Comparison of ENCODE assay signal across 12 cellular contexts in the genomic region with DNA sequence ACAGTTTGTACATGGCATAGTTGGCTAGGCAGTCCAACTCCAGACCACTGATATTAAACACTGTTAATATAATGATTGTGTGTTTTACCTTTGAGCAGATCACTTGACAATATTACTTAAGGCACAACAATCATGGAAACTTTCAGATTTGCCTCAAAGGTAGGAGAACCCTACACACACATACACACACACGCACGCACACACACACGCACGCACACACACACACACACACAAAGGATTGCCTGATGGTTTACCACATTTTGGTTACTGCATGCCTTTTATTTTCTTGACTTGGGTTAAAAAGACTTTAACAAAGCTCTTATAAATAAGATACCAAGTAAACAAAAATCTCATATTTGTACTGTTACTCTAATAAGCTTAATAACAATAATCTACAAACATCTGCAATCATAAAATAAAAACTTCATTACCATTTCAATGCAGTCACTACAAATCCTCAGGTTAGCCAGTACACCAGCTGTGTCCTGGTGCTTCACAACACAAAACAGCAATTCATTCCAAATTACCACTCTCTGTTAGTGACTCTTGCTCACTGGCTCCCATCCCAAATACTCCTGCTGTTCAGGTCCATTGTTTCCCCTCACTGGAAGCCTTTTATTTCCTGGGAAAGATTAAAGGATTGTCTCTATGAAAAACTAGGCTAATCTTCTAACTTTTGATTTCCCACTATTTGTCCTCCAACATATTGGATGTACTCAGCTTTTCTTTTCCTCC.
DNase-seq lines count a peak whose midpoint lies in the region; ATAC-seq lines count a peak whose summit lies in the region.
"Had no signal": no experiment of that assay in that cellular context is flagged by ENCODE, and none has a peak within 500 bp of the region (broad histone marks: within the 10 kb centered on the region; RNA-seq: fewer than 3 reads in every experiment).

No MANE protein-coding gene starts in this region.

- CTCF ChIA-PET in CD8-positive, alpha-beta memory T cell (lab: Charles Lee), result interaction anchor here (1.1 to 1.4 kb wide), 4 partner anchors 20 to 341 kb away, joined by 3 to 4 read pairs (median 3); no protein-coding TSS in a partner anchor

- H3K27me3 Mint-ChIP-seq in CD4-positive, CD25-positive, alpha-beta regulatory T cell, result no peaks in the 10 kb centered on the region
- no peaks in the 10 kb centered on the region for H3K27me3 Mint-ChIP-seq in CD8-positive, alpha-beta memory T cell

- H3K36me3 Mint-ChIP-seq in CD4-positive, CD25-positive, alpha-beta regulatory T cell, result no peaks in the 10 kb centered on the region
- peaks cover 0 to 4% (median 0%) of the 10 kb centered on the region in 3 donors for H3K36me3 Mint-ChIP-seq in CD8-positive, alpha-beta memory T cell

- H3K36me3 ChIP-seq in CD4-positive, CD25-positive, alpha-beta regulatory T cell (ENCODE audit: control insufficient read depth, insufficient read depth, low read length), result no peaks in the 10 kb centered on the region
- no peaks in the 10 kb centered on the region for H3K36me3 ChIP-seq in SJCRH30
- H3K36me3 ChIP-seq in iPS-20b (ENCODE audit: insufficient read depth, low read depth, low read length), result no peaks in the 10 kb centered on the region
- H3K36me3 ChIP-seq in CD8-positive, alpha-beta memory T cell (ENCODE audit: insufficient read depth, low read length), result no peaks in the 10 kb centered on the region
- H3K36me3 ChIP-seq: breast epithelium, heart right ventricle had no signal

- H3K27ac Mint-ChIP-seq in CD4-positive, CD25-positive, alpha-beta regulatory T cell, result peak overlapping the region; percentile 31 to 94 (median 32)
- H3K27ac Mint-ChIP-seq in CD8-positive, alpha-beta memory T cell, result peak overlapping the region in 4 of 8 donors; percentile 56 to 90 (median 74)

- no peaks in the 10 kb centered on the region for H3K27me3 ChIP-seq in CD4-positive, CD25-positive, alpha-beta regulatory T cell (ENCODE audit: control insufficient read depth, insufficient read depth, low read length)
- H3K27me3 ChIP-seq in SJCRH30 (no peaks in the 10 kb centered on the region), iPS-20b (ENCODE audit: insufficient read depth, low read length) (no peaks in the 10 kb centered on the region)
- H3K27me3 ChIP-seq in CD8-positive, alpha-beta memory T cell (ENCODE audit: insufficient read depth, low read length, poor library complexity, severe bottlenecking), result no peaks in the 10 kb centered on the region
- H3K27me3 ChIP-seq: breast epithelium, heart right ventricle had no signal

- H3K9me3 ChIP-seq in CD4-positive, CD25-positive, alpha-beta regulatory T cell (ENCODE audit: control insufficient read depth in 2 of 2, low read length in 2 of 2), result no peaks in the 10 kb centered on the region
- H3K9me3 ChIP-seq in SJCRH30 (replicated peaks), result no peaks in the 10 kb centered on the region
- no peaks in the 10 kb centered on the region for H3K9me3 ChIP-seq in iPS-20b (ENCODE audit: insufficient read depth, low read depth, low read length)
- no peaks in the 10 kb centered on the region for H3K9me3 ChIP-seq in CD8-positive, alpha-beta memory T cell (ENCODE audit: low read length)
- H3K9me3 ChIP-seq: breast epithelium, heart right ventricle had no signal

- no peak overlapping the region for H3K4me3 Mint-ChIP-seq in CD4-positive, CD25-positive, alpha-beta regulatory T cell
- no peak overlapping the region for H3K4me3 Mint-ChIP-seq in CD8-positive, alpha-beta memory T cell

- no peak for DNase-seq in CD4-positive, CD25-positive, alpha-beta regulatory T cell
- peak; percentile 84 for DNase-seq in NCI-H1092 treated with DMSO at 0.1 percent for 48 hours (lab: John Stamatoyannopoulos, UW)
- DNase-seq in SJCRH30, result peak; percentile 61 to 88
- DNase-seq in inferior parietal cortex (ENCODE audit: extremely low spot score), result no peak
- DNase-seq in CD8-positive, alpha-beta memory T cell, result no peak
- DNase-seq in amygdala (lab: John Stamatoyannopoulos, UW), result no peak
- DNase-seq: activated CD8-positive, alpha-beta memory T cell treated with anti-CD3 and anti-CD28 coated beads for 24 hours had no signal

- no peak overlapping the region for H3K27ac ChIP-seq in CD4-positive, CD25-positive, alpha-beta regulatory T cell (ENCODE audit: insufficient read depth, low read length, poor library complexity, severe bottlenecking)
- H3K27ac ChIP-seq in SJCRH30 (peak overlapping the region; percentile 43), iPS-20b (ENCODE audit: low read length) (peak overlapping the region; percentile 28)
- no peak overlapping the region for H3K27ac ChIP-seq in CD8-positive, alpha-beta memory T cell (ENCODE audit: low read depth, low read length)
- H3K27ac ChIP-seq: breast epithelium, heart right ventricle had no signal

- peak overlapping the region; percentile 22; the same call in 1 of the 2 replicates for H3K9ac ChIP-seq in iPS-20b (ENCODE audit: low read depth, low read length)

- peaks cover 0 to 6% (median 0%) of the 10 kb centered on the region in 7 donors for H3K9me3 Mint-ChIP-seq in CD4-positive, CD25-positive, alpha-beta regulatory T cell
- H3K9me3 Mint-ChIP-seq in CD8-positive, alpha-beta memory T cell, result peaks cover 0 to 3% (median 0%) of the 10 kb centered on the region in 5 donors

- ATAC-seq in CD4-positive, CD25-positive, alpha-beta regulatory T cell (ENCODE audit: low read depth in 2 of 2), result no peak
- no peak for ATAC-seq in HG02884 (IDR thresholded peaks at IDR 0.05; ENCODE audit: unreplicated experiment)
- ATAC-seq: Right ventricle myocardium inferior had no signal

- H3K4me1 Mint-ChIP-seq in CD4-positive, CD25-positive, alpha-beta regulatory T cell, result peaks cover 9 to 52% (median 45%) of the 10 kb centered on the region in 4 donors
- peaks cover 50 to 63% (median 60%) of the 10 kb centered on the region in 3 donors for H3K4me1 Mint-ChIP-seq in CD8-positive, alpha-beta memory T cell

- peaks cover 42% of the 10 kb centered on the region for H3K4me1 ChIP-seq in CD4-positive, CD25-positive, alpha-beta regulatory T cell (ENCODE audit: control insufficient read depth, insufficient read depth, low read length, poor library complexity, severe bottlenecking)
- peaks cover 39% of the 10 kb centered on the region for H3K4me1 ChIP-seq in SJCRH30
- peaks cover 25% of the 10 kb centered on the region for H3K4me1 ChIP-seq in iPS-20b (ENCODE audit: insufficient read depth, low read length)
- peaks cover 42% of the 10 kb centered on the region for H3K4me1 ChIP-seq in CD8-positive, alpha-beta memory T cell (ENCODE audit: insufficient read depth, low read length)
- H3K4me1 ChIP-seq: breast epithelium had no signal

- no peak overlapping the region for H3K4me3 ChIP-seq in CD4-positive, CD25-positive, alpha-beta regulatory T cell (ENCODE audit: low read depth, low read length)
- H3K4me3 ChIP-seq in SJCRH30 (no peak overlapping the region), iPS-20b (ENCODE audit: low read length) (peak overlapping the region; percentile 44; the same call in 1 of the 2 replicates)
- H3K4me3 ChIP-seq in CD8-positive, alpha-beta memory T cell (ENCODE audit: low read length), result no peak overlapping the region
- H3K4me3 ChIP-seq: breast epithelium, heart right ventricle had no signal

- POLR2A ChIA-PET in CD8-positive, alpha-beta memory T cell (lab: Charles Lee), result interaction anchor here (0.6 kb wide), 1 partner anchor 58 kb away, joined by 4 read pairs; no protein-coding TSS in a partner anchor

Comparison
In these comparisons a context has a peak if more than half of its experiments do, and no peak if none do; other contexts are left out.
1. DNase-seq: peak in NCI-H1092 treated with DMSO at 0.1 percent for 48 hours (single experiment) and SJCRH30 (2 of 2); none in CD4-positive, CD25-positive, alpha-beta regulatory T cell (0 of 3), inferior parietal cortex (single experiment), CD8-positive, alpha-beta memory T cell (0 of 5) and amygdala (0 of 56).
2. H3K27ac ChIP-seq: peak in SJCRH30 (single experiment) and iPS-20b (single experiment); none in CD4-positive, CD25-positive, alpha-beta regulatory T cell (single experiment) and CD8-positive, alpha-beta memory T cell (single experiment).